In the genomic region with DNA sequence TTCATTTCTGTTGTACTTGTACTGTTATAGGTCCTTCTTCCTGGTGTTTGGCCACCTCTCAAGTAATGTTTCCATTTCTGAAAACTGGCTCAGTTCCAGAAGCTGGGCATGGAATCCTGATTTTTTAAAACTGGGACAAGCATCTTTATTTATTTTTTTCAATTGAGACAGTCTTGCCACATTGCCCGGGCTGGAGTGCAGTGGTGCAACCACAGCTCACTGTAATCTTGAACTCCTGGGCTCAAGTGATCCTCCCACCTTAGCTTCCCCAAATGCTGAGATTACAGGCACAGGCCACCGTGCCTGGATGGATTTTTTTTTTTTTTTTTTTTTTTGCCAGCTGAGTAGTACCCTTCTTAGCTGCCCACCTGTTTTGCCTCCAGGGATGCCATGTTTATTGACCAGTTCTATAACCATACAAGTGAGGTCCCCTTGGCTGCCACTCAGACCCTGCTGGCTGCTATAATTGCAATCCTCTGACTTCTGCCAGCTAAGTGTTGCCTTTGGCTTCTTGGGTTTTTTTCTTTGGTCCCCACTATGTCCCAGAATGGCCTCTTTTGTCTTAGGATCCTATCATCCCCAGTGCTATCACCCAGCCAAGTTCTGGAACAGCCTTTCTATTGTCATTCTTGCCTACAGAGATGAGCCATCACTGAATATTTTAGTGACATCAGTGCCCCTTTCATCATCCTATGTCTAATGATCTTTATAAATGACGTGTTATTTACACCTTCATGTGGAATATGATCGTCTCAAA, we compare ENCODE assay signal across 13 cellular contexts. TPM values are rescaled to one million over a fixed set of nuclear protein-coding genes. Genes with fewer than 3 reads are reported as not detected.
DNase-seq lines count a peak whose midpoint lies in the region; TF ChIP-seq lines count a peak whose summit lies in the region.
"Had no signal": no experiment of that assay in that cellular context is flagged by ENCODE, and none has a peak within 500 bp of the region (broad histone marks: within the 10 kb centered on the region; RNA-seq: fewer than 3 reads in every experiment).

No MANE protein-coding gene starts in this region.

- intact Hi-C loops in mammary epithelial cell (cut with micrococcal nuclease) (loop anchor here (5.0 kb wide), 2 partner anchors 128 to 313 kb away; a partner anchor contains a TSS), breast epithelium (cut with DNase I; ENCODE audit: low total_unique reads) (no loop called here)

- no TSS peak for BruUV-seq in mammary epithelial cell (replicated peaks; lab: Mats Ljungman, UMichigan)

- H2AFZ ChIP-seq in mammary epithelial cell (ENCODE audit: low read depth, low read length) = no peak overlapping the region

- H3K9me3 Mint-ChIP-seq in chondrocyte (ENCODE audit: low read depth) (no peaks in the 10 kb centered on the region), type B pancreatic cell (no peaks in the 10 kb centered on the region)
- H3K9me3 Mint-ChIP-seq: activated CD4-positive, alpha-beta T cell treated with anti-CD3 and anti-CD28 coated beads, Interleukin-2, amount 10 ng/mL, durations not matched to agents 24 days and 14 days; effector memory CD8-positive, alpha-beta T cell had no signal

- peak overlapping the region; percentile 60 for H3K4me2 ChIP-seq in mammary epithelial cell (ENCODE audit: insufficient read depth, low read depth, low read length)

- H3K27ac Mint-ChIP-seq in chondrocyte (ENCODE audit: unreplicated experiment) (peak overlapping the region; percentile 67), type B pancreatic cell (no peak overlapping the region)
- H3K27ac Mint-ChIP-seq: activated CD4-positive, alpha-beta T cell treated with anti-CD3 and anti-CD28 coated beads, Interleukin-2, amount 10 ng/mL, durations not matched to agents 24 days and 14 days had no signal

- H3K27ac ChIP-seq in mammary epithelial cell (ENCODE audit: insufficient read depth, low read depth, low read length) = peak overlapping the region; percentile 59
- H3K27ac ChIP-seq in breast epithelium = no peak overlapping the region
- H3K27ac ChIP-seq: suprapubic skin had no signal

- H3K27me3 ChIP-seq in mammary epithelial cell (ENCODE audit: insufficient read depth, low read length) (no peaks in the 10 kb centered on the region), breast epithelium (no peaks in the 10 kb centered on the region)
- H3K27me3 ChIP-seq: suprapubic skin had no signal

- TF ChIP-seq CTCF in mammary epithelial cell (conservative IDR thresholded peaks at IDR 0.05 in 1 of 2, IDR thresholded peaks at IDR 0.05 in 1 of 2; ENCODE audit: extremely low read depth in 1 of 2, insufficient read depth in 1 of 2, low read depth in 1 of 2, low read length in 2 of 2) (no peak), breast epithelium (IDR thresholded peaks at IDR 0.05) (no peak), chondrocyte (IDR thresholded peaks at IDR 0.05) (no peak), type B pancreatic cell (conservative IDR thresholded peaks at IDR 0.05) (no peak)

- WGBS in mammary epithelial cell (ENCODE audit: low coverage, missing lambda C conversion rate) = 3% methylated on average over 4 of the region's 4 CpGs

- H3K4me1 Mint-ChIP-seq in chondrocyte (ENCODE audit: low read depth) (peaks cover 37% of the 10 kb centered on the region), type B pancreatic cell (ENCODE audit: unreplicated experiment) (peaks cover 17% of the 10 kb centered on the region)

- H3K79me2 ChIP-seq in mammary epithelial cell (ENCODE audit: insufficient read depth, low read length) = peaks cover 64% of the 10 kb centered on the region

- peaks cover 33% of the 10 kb centered on the region for H3K4me1 ChIP-seq in mammary epithelial cell (ENCODE audit: insufficient read depth, low read length)
- H3K4me1 ChIP-seq in breast epithelium = peaks cover 0 to 3% of the 10 kb centered on the region in 2 donors

- H3K9ac ChIP-seq in mammary epithelial cell (ENCODE audit: insufficient read depth, low read length) = peak overlapping the region; percentile 32

- H3K9me3 ChIP-seq in mammary epithelial cell (replicated peaks; ENCODE audit: insufficient read depth, low read length) = no peaks in the 10 kb centered on the region
- H3K9me3 ChIP-seq in breast epithelium = no peaks in the 10 kb centered on the region
- H3K9me3 ChIP-seq: suprapubic skin had no signal

- CTCF ChIA-PET in mammary epithelial cell (lab: Charles Lee; ENCODE audit: low non-redundant PET) = no interaction called here

- H3K36me3 ChIP-seq in mammary epithelial cell (ENCODE audit: insufficient read depth, low read length) (no peaks in the 10 kb centered on the region), breast epithelium (no peaks in the 10 kb centered on the region)
- H3K36me3 ChIP-seq: suprapubic skin had no signal

- in situ Hi-C loops in mammary epithelial cell (cut with MboI; ENCODE audit: low sequenced_read_pairs in 2 of 2) = no loop called here

- H3K4me3 Mint-ChIP-seq in chondrocyte (ENCODE audit: unreplicated experiment) = no peak overlapping the region
- H3K4me3 Mint-ChIP-seq in type B pancreatic cell = peak overlapping the region; percentile 13
- H3K4me3 Mint-ChIP-seq: activated CD4-positive, alpha-beta T cell treated with anti-CD3 and anti-CD28 coated beads, Interleukin-2, amount 10 ng/mL, durations not matched to agents 24 days and 14 days; activated T-helper 1 cell treated with anti-CD3 and anti-CD28 coated beads, Interleukin-12 subunit alpha, Interleukin-12 subunit beta, Interleukin-2, Interleukin-4 antibody, amounts not matched to agents 30 ng/mL and 10 ng/mL and 1 ng/mL, durations not matched to agents 14 hours and 24 hours and 36 hours; effector memory CD8-positive, alpha-beta T cell had no signal

- no peaks in the 10 kb centered on the region for H4K20me1 ChIP-seq in mammary epithelial cell (ENCODE audit: insufficient read depth, low read length)

- H3K36me3 Mint-ChIP-seq in chondrocyte (ENCODE audit: low read depth) = no peaks in the 10 kb centered on the region
- peaks cover 15% of the 10 kb centered on the region for H3K36me3 Mint-ChIP-seq in type B pancreatic cell

- DNase-seq in mammary epithelial cell (peak; percentile 30), breast epithelium (ENCODE audit: low spot score in 2 of 2) (no peak), chondrocyte (ENCODE audit: low spot score) (no peak), midbrain (lab: John Stamatoyannopoulos, UW) (peak; percentile 70), type B pancreatic cell (ENCODE audit: extremely low spot score, unreplicated experiment) (no peak), HK-2 (ENCODE audit: unreplicated experiment) (no peak)
- no peak for DNase-seq in NK-92 treated with Interleukin-12 subunit alpha and Interleukin-12 subunit beta, amount 100 ng/mL, for 24 hours (lab: John Stamatoyannopoulos, UW)
- no peak for DNase-seq in activated CD8-positive, alpha-beta memory T cell treated with anti-CD3 and anti-CD28 coated beads for 24 hours
- DNase-seq: ACHN; activated CD4-positive, alpha-beta T cell treated with anti-CD3 and anti-CD28 coated beads, Interleukin-2, amount 10 ng/mL, durations not matched to agents 24 days and 14 days; effector memory CD8-positive, alpha-beta T cell had no signal

- H3K4me3 ChIP-seq in mammary epithelial cell (replicated peaks in 1 of 3; ENCODE audit: insufficient read depth in 1 of 3, low read depth in 2 of 3, low read length in 3 of 3) (no peak overlapping the region), breast epithelium (no peak overlapping the region)
- H3K4me3 ChIP-seq: suprapubic skin had no signal

- H3K27me3 Mint-ChIP-seq in chondrocyte (ENCODE audit: low read depth) (no peaks in the 10 kb centered on the region), type B pancreatic cell (no peaks in the 10 kb centered on the region)
- H3K27me3 Mint-ChIP-seq: activated CD4-positive, alpha-beta T cell treated with anti-CD3 and anti-CD28 coated beads, Interleukin-2, amount 10 ng/mL, durations not matched to agents 24 days and 14 days; effector memory CD8-positive, alpha-beta T cell had no signal

- no peak for TF ChIP-seq POLR2A in breast epithelium (IDR thresholded peaks at IDR 0.05)

- dilution Hi-C loops in mammary epithelial cell (cut with HindIII; ENCODE audit: low sequenced_read_pairs) = no loop called here

RNA-seq across cellular contexts. Expression of a gene that starts 3.9 kb away (rescaled TPM):
- total RNA-seq in mammary epithelial cell = 10 to 100 TPM; 49.5 to 51.3 TPM
- polyA plus RNA-seq in mammary epithelial cell = 29.3 TPM
- 34.9 TPM for polyA minus RNA-seq in mammary epithelial cell
- total RNA-seq in breast epithelium = 10 to 100 TPM; 32.6 to 43.9 (median 42.0) TPM
- total RNA-seq in chondrocyte = 27.9 to 37.0 TPM (median 30.3 TPM) in 3 replicates
- 37.9 and 49.4 TPM in 2 replicates for total RNA-seq in type B pancreatic cell (ENCODE audit: low replicate concordance)

Comparison
In these comparisons a context has a peak if more than half of its experiments do, and no peak if none do; other contexts are left out.
1. DNase-seq: peak in mammary epithelial cell (single experiment) and midbrain (single experiment); none in breast epithelium (0 of 2), chondrocyte (single experiment), type B pancreatic cell (single experiment), NK-92 treated with Interleukin-12 subunit alpha and Interleukin-12 subunit beta, amount 100 ng/mL, for 24 hours (single experiment), activated CD8-positive, alpha-beta memory T cell treated with anti-CD3 and anti-CD28 coated beads for 24 hours (single experiment) and HK-2 (single experiment).